In the genomic region with DNA sequence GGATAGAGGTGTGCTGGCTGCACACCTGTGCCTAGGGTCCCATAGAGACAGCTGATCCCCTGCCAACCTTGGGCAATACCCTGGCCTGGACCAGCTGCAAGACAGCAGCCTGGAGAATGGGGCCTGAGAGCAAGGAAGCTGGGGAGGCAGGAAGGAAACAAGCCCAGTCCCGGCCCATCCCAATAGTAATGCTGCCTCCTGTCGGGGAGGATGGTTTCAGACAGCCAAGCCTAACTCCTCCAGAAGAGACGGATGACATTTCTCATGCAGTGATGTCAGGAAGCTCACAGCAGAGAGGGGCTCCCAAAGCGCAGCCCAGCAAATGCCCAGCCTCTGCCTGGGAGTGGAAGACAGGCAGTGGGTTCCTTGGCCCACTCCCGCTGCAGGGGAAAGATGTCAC, we compare ENCODE assay signal across 20 cellular contexts.
"Had no signal": no experiment of that assay in that cellular context is flagged by ENCODE, and none has a peak within 500 bp of the region (broad histone marks: within the 10 kb centered on the region; RNA-seq: fewer than 3 reads in every experiment).

No MANE protein-coding gene starts in this region.

- DNase-seq: colonic mucosa; effector CD4-positive, alpha-beta T cell; foreskin melanocyte; heart left ventricle; hippocampal formation; mammary epithelial cell; mucosa of descending colon; naive thymus-derived CD8-positive, alpha-beta T cell; nucleus accumbens; pancreas; right cardiac atrium; small intestine; stimulated activated CD4-positive, alpha-beta T cell treated with anti-CD3 and anti-CD28 coated beads, Interleukin-12 subunit alpha, Interleukin-12 subunit beta, amount 100 ng/mL, for 4 hours; stimulated activated naive CD4-positive, alpha-beta T cell; stomach; substantia nigra had no signal

- H3K27ac ChIP-seq: colonic mucosa, heart left ventricle, pancreas, stomach had no signal

- H3K4me3 Mint-ChIP-seq: naive thymus-derived CD8-positive, alpha-beta T cell; type B pancreatic cell had no signal

- H3K36me3 Mint-ChIP-seq: naive thymus-derived CD8-positive, alpha-beta T cell; type B pancreatic cell had no signal

- H3K4me1 ChIP-seq: colonic mucosa, pancreas, stomach had no signal

- ATAC-seq: heart left ventricle; left lobe of liver; mucosa of descending colon; naive thymus-derived CD8-positive, alpha-beta T cell; pancreas; right cardiac atrium had no signal

- H3K27me3 ChIP-seq: colonic mucosa, heart left ventricle, pancreas, stomach had no signal

- H3K4me3 ChIP-seq: colonic mucosa, heart left ventricle, mucosa of descending colon, pancreas, stomach had no signal

- H3K27ac Mint-ChIP-seq: naive thymus-derived CD8-positive, alpha-beta T cell; progenitor cell of endocrine pancreas had no signal

- H3K4me1 Mint-ChIP-seq: naive thymus-derived CD8-positive, alpha-beta T cell had no signal

- FAIRE-seq: pancreas, small intestine, urothelium cell line had no signal

- H3K9me3 ChIP-seq: colonic mucosa, heart left ventricle, pancreas had no signal

- H3K27me3 Mint-ChIP-seq: progenitor cell of endocrine pancreas, type B pancreatic cell had no signal

- H3K36me3 ChIP-seq: colonic mucosa, heart left ventricle, pancreas, stomach had no signal
